1 cellular context compared by ENCODE assay signal in genomic region chr2:232633413-232634318, GRCh38.
TF ChIP-seq lines count a peak whose summit lies in the region.

Gene EFHD1, plus strand, starts transcription at chr2:232633604. Its CDS starts 101 bp downstream, at chr2:232633705.

TF ChIP-seq in HepG2, 621 proteins besides CTCF, POLR2A, EP300 and RAD21 (continued from another document and continues in another):
- peak; percentile 98 for TF ChIP-seq NFAT5 (CRISPR knock-in tag; IDR thresholded peaks at IDR 0.05)
- peak; percentile 99 for TF ChIP-seq KDM5B (CRISPR knock-in tag; IDR thresholded peaks at IDR 0.05; ENCODE audit: borderline replicate concordance)
- TF ChIP-seq RBFOX2 (IDR thresholded peaks at IDR 0.05; ENCODE audit: low read depth, low read length): no peak
- peak; percentile 99 for TF ChIP-seq ZNF33B (CRISPR knock-in tag; IDR thresholded peaks at IDR 0.05)
- no peak for TF ChIP-seq FOXP1 (IDR thresholded peaks at IDR 0.05)
- no peak for TF ChIP-seq FOXP1 (CRISPR knock-in tag; IDR thresholded peaks at IDR 0.05)
- no peak for TF ChIP-seq KIAA2018 (CRISPR knock-in tag; IDR thresholded peaks at IDR 0.05; ENCODE audit: borderline replicate concordance)
- TF ChIP-seq ZNF563 (CRISPR knock-in tag; IDR thresholded peaks at IDR 0.05): peak; percentile 99
- peak; percentile 90; the same call in 1 of the 2 replicates for TF ChIP-seq ZNF546 (CRISPR knock-in tag; conservative IDR thresholded peaks at IDR 0.05)
- TF ChIP-seq ZNF577 (CRISPR knock-in tag; IDR thresholded peaks at IDR 0.05; ENCODE audit: borderline replicate concordance, low read depth): peak; percentile 98; the same call in 1 of the 2 replicates
- peak; percentile 42 for TF ChIP-seq YY1 (IDR thresholded peaks at IDR 0.05; ENCODE audit: insufficient read depth, insufficient replicate concordance, low read depth, low read length)
- TF ChIP-seq ZMYM3 (CRISPR knock-in tag; IDR thresholded peaks at IDR 0.05): no peak
- TF ChIP-seq ZNF850 (CRISPR knock-in tag; conservative IDR thresholded peaks at IDR 0.05): no peak
- no peak for TF ChIP-seq MYNN (CRISPR knock-in tag; IDR thresholded peaks at IDR 0.05; ENCODE audit: low read depth)
- peak; percentile 59; the same call in 1 of the 2 replicates for TF ChIP-seq ZBTB2 (CRISPR knock-in tag; IDR thresholded peaks at IDR 0.05; ENCODE audit: low read depth)
- TF ChIP-seq ZFP37 (CRISPR knock-in tag; IDR thresholded peaks at IDR 0.05; ENCODE audit: borderline replicate concordance): peak; percentile 81; the same call in 1 of the 2 replicates
- TF ChIP-seq ZNF329 (CRISPR knock-in tag; IDR thresholded peaks at IDR 0.05; ENCODE audit: low read depth): peak; percentile 55; the same call in 1 of the 2 replicates
- no peak for TF ChIP-seq NFIC (IDR thresholded peaks at IDR 0.05; ENCODE audit: low read length)
- TF ChIP-seq ZBTB7A (CRISPR knock-in tag; IDR thresholded peaks at IDR 0.05): peak; percentile 52
- no peak for TF ChIP-seq IKZF1 (IDR thresholded peaks at IDR 0.05)
- TF ChIP-seq ZNF292 (CRISPR knock-in tag; IDR thresholded peaks at IDR 0.05; ENCODE audit: borderline replicate concordance, low read depth): no peak
- TF ChIP-seq ZNF263 (CRISPR knock-in tag; IDR thresholded peaks at IDR 0.05): peak; percentile 67; the same call in 1 of the 2 replicates
- TF ChIP-seq SCMH1 (CRISPR knock-in tag; IDR thresholded peaks at IDR 0.05; ENCODE audit: borderline replicate concordance): no peak
- TF ChIP-seq SMAD1 (CRISPR knock-in tag; IDR thresholded peaks at IDR 0.05; ENCODE audit: borderline replicate concordance, low read depth): peak; percentile 84; the same call in 1 of the 2 replicates
- TF ChIP-seq SNAPC5 (CRISPR knock-in tag; IDR thresholded peaks at IDR 0.05; ENCODE audit: borderline replicate concordance): no peak
- TF ChIP-seq ZBTB26 (CRISPR knock-in tag; IDR thresholded peaks at IDR 0.05; ENCODE audit: borderline replicate concordance): no peak
- peak; percentile 78; the same call in 1 of the 2 replicates for TF ChIP-seq JUN (CRISPR knock-in tag; IDR thresholded peaks at IDR 0.05)
- no peak for TF ChIP-seq ZNF572 (CRISPR knock-in tag; IDR thresholded peaks at IDR 0.05)
- no peak for TF ChIP-seq ZNF326 (CRISPR knock-in tag; IDR thresholded peaks at IDR 0.05; ENCODE audit: borderline replicate concordance)
- TF ChIP-seq TGIF2 (CRISPR knock-in tag; IDR thresholded peaks at IDR 0.05): peak; percentile 60; the same call in 1 of the 2 replicates
- no peak for TF ChIP-seq PHF21A (CRISPR knock-in tag; IDR thresholded peaks at IDR 0.05)
- peak; percentile 97 for TF ChIP-seq GLI4 (CRISPR knock-in tag; IDR thresholded peaks at IDR 0.05; ENCODE audit: borderline replicate concordance)
- no peak for TF ChIP-seq CBX5 (CRISPR knock-in tag; IDR thresholded peaks at IDR 0.05; ENCODE audit: borderline replicate concordance)
- peak; percentile 91; the same call in 1 of the 2 replicates for TF ChIP-seq ZC3H13 (CRISPR knock-in tag; IDR thresholded peaks at IDR 0.05)
- peak; percentile 50; the same call in 1 of the 2 replicates for TF ChIP-seq ZNF331 (CRISPR knock-in tag; IDR thresholded peaks at IDR 0.05)
- no peak for TF ChIP-seq ZBTB37 (CRISPR knock-in tag; IDR thresholded peaks at IDR 0.05)
- TF ChIP-seq ZNF567 (CRISPR knock-in tag; IDR thresholded peaks at IDR 0.05; ENCODE audit: borderline replicate concordance): peak; percentile 79; the same call in 1 of the 2 replicates
- TF ChIP-seq ZNF512B (CRISPR knock-in tag; IDR thresholded peaks at IDR 0.05; ENCODE audit: borderline replicate concordance): no peak
- no peak for TF ChIP-seq LCORL (IDR thresholded peaks at IDR 0.05)
- no peak for TF ChIP-seq LCORL (CRISPR knock-in tag; IDR thresholded peaks at IDR 0.05)
